1 cellular context compared by ENCODE assay signal in genomic region chr5:64532212-64532611, GRCh38.
TF ChIP-seq lines count a peak whose summit lies in the region.

No MANE protein-coding gene starts in this region.

TF ChIP-seq in GM12878, 131 proteins besides CTCF, POLR2A, EP300 and RAD21 (continued from another document):
- TF ChIP-seq TARDBP (IDR thresholded peaks at IDR 0.05; ENCODE audit: borderline replicate concordance), result no peak
- no peak for TF ChIP-seq WRNIP1 (IDR thresholded peaks at IDR 0.05; ENCODE audit: borderline replicate concordance, low read depth, low read length)
- no peak for TF ChIP-seq E2F8 (IDR thresholded peaks at IDR 0.05; ENCODE audit: low read depth, partially characterized antibody)
